30 cellular contexts compared by ENCODE assay signal in genomic region chr18:21499997-21500396, GRCh38.
"Had no signal": no experiment of that assay in that cellular context is flagged by ENCODE, and none has a peak within 500 bp of the region (broad histone marks: within the 10 kb centered on the region; RNA-seq: fewer than 3 reads in every experiment).

No MANE protein-coding gene starts in this region.

- H3K4me3 ChIP-seq: heart left ventricle, left lung, lower lobe of right lung, right atrium auricular region, sigmoid colon, spleen, suprapubic skin, thoracic aorta, tibial nerve had no signal

- H3K9ac ChIP-seq: parathyroid adenoma had no signal

- H3K9me3 Mint-ChIP-seq: immature natural killer cell; naive thymus-derived CD8-positive, alpha-beta T cell; nephron; neural crest cell; stimulated activated memory B cell treated with anti-CD40 and anti-IgM and Interleukin-4, amounts not matched to agents 10 μg/mL and 1 μg/mL and 100 μg/mL, for 72 hours; type B pancreatic cell had no signal

- H3K27ac Mint-ChIP-seq: immature natural killer cell; naive thymus-derived CD8-positive, alpha-beta T cell; nephron; progenitor cell of endocrine pancreas; stimulated activated memory B cell treated with anti-CD40 and anti-IgM and Interleukin-4, amounts not matched to agents 10 μg/mL and 1 μg/mL and 100 μg/mL, for 72 hours; type B pancreatic cell had no signal

- H2AFZ ChIP-seq: parathyroid adenoma had no signal

- H3K4me3 Mint-ChIP-seq: immature natural killer cell; naive thymus-derived CD8-positive, alpha-beta T cell; nephron; neural crest cell; stimulated activated memory B cell treated with anti-CD40 and anti-IgM and Interleukin-4, amounts not matched to agents 10 μg/mL and 1 μg/mL and 100 μg/mL, for 72 hours; type B pancreatic cell had no signal

- FAIRE-seq: islet of Langerhans, kidney, small intestine, urothelium cell line had no signal

- H3K4me1 ChIP-seq: heart left ventricle, left lung, lower lobe of right lung, parathyroid adenoma, right atrium auricular region, sigmoid colon, spleen, suprapubic skin, tibial nerve had no signal

- H3K27me3 ChIP-seq: heart left ventricle, left lung, neutrophil, right atrium auricular region, sigmoid colon, spleen, suprapubic skin, tibial nerve had no signal

- H3K27ac ChIP-seq: heart left ventricle, left lung, lower lobe of right lung, neutrophil, parathyroid adenoma, right atrium auricular region, sigmoid colon, spleen, suprapubic skin, thoracic aorta, tibial nerve had no signal

- DNase-seq: glutamatergic neuron; heart left ventricle; hypothalamus; immature natural killer cell; kidney; left colon; lower lobe of right lung; mammary epithelial cell; mesenchymal stem cell; naive thymus-derived CD8-positive, alpha-beta T cell; occipital lobe; sigmoid colon; small intestine; spleen; stimulated activated CD4-positive, alpha-beta T cell treated with anti-CD3 and anti-CD28 coated beads, Interleukin-4, amount 100 ng/mL, for 24 hours; stimulated activated naive CD4-positive, alpha-beta T cell treated with Interleukin-2 at 50 U/mL for 16 hours had no signal

- H3K4me1 Mint-ChIP-seq: immature natural killer cell; naive thymus-derived CD8-positive, alpha-beta T cell; nephron; stimulated activated memory B cell treated with anti-CD40 and anti-IgM and Interleukin-4, amounts not matched to agents 10 μg/mL and 1 μg/mL and 100 μg/mL, for 72 hours had no signal

- H3K36me3 ChIP-seq: left lung, lower lobe of right lung, neutrophil, sigmoid colon, spleen, suprapubic skin had no signal

- ATAC-seq: left colon; left lung; naive thymus-derived CD8-positive, alpha-beta T cell; stimulated activated memory B cell treated with anti-CD40 and anti-IgM and Interleukin-4, amounts not matched to agents 10 μg/mL and 1 μg/mL and 100 μg/mL, for 72 hours had no signal

- H3K79me2 ChIP-seq: parathyroid adenoma had no signal

- H3K36me3 Mint-ChIP-seq: immature natural killer cell; naive thymus-derived CD8-positive, alpha-beta T cell; stimulated activated memory B cell treated with anti-CD40 and anti-IgM and Interleukin-4, amounts not matched to agents 10 μg/mL and 1 μg/mL and 100 μg/mL, for 72 hours; type B pancreatic cell had no signal

- H3K9me3 ChIP-seq: heart left ventricle, left lung, lower lobe of right lung, neutrophil, right atrium auricular region, sigmoid colon, spleen, suprapubic skin, thoracic aorta, tibial nerve had no signal
